Comparison of ENCODE assay signal across 35 cellular contexts in genomic region chr9:17535176-17535575, GRCh38. TPM values are rescaled to one million over a fixed set of nuclear protein-coding genes. Genes with fewer than 3 reads are reported as not detected.
"Had no signal": no experiment of that assay in that cellular context is flagged by ENCODE, and none has a peak within 500 bp of the region (broad histone marks: within the 10 kb centered on the region; RNA-seq: fewer than 3 reads in every experiment).

No MANE protein-coding gene starts in this region.

- H3K9me3 ChIP-seq: adrenal gland, ascending aorta, body of pancreas had no signal

- H3K4me1 ChIP-seq: adrenal gland, ascending aorta, body of pancreas, breast epithelium had no signal

- DNase-seq: activated effector memory CD4-positive, alpha-beta T cell treated with anti-CD3 and anti-CD28 coated beads, Interleukin-2, amount 50 U/mL, for 16 hours; activated effector memory CD4-positive, alpha-beta T cell treated with Interleukin-2 at 50 U/mL for 16 hours; activated gamma-delta T cell; activated gamma-delta T cell treated with Interleukin-2 at 50 U/mL for 16 hours; activated naive CD4-positive, alpha-beta T cell; activated naive CD4-positive, alpha-beta T cell treated with anti-CD3 and anti-CD28 coated beads for 36 hours; activated naive CD4-positive, alpha-beta T cell treated with anti-CD3 and anti-CD28 coated beads, Interleukin-2, amount 10 ng/mL, durations not matched to agents 7 days and 5 days; activated naive CD4-positive, alpha-beta T cell treated with anti-CD3 and anti-CD28 coated beads, Interleukin-2, amount 50 U/mL, for 16 hours; activated naive CD4-positive, alpha-beta T cell treated with Interleukin-2 at 50 U/mL for 16 hours; activated naive CD8-positive, alpha-beta T cell treated with anti-CD3 and anti-CD28 coated beads for 36 hours; activated naive CD8-positive, alpha-beta T cell treated with anti-CD3 and anti-CD28 coated beads, Interleukin-2, amount 10 ng/mL, durations not matched to agents 7 days and 5 days; activated naive CD8-positive, alpha-beta T cell treated with anti-CD3 and anti-CD28 coated beads, Interleukin-2, amount 50 U/mL, for 24 hours; activated T-cell treated with anti-CD3 and anti-CD28 coated beads for 4 hours; activated T-cell treated with anti-CD3 and anti-CD28 coated beads, Interleukin-2, amount 50 U/mL, for 1 hour; activated T-cell treated with anti-CD3 and anti-CD28 coated beads, Interleukin-2, amount 50 U/mL, for 24 hours; activated T-cell treated with anti-CD3 and anti-CD28 coated beads, Interleukin-2, amount 50 U/mL, for 4 hours; activated T-cell treated with anti-CD3 and anti-CD28 coated beads, Interleukin-2, amount 50 U/mL, for 48 hours; activated T-cell treated with anti-CD3 and anti-CD28 coated beads, Interleukin-2, amount 50 U/mL, for 72 hours; adrenal gland; amniotic stem cell; amygdala; anterior cingulate cortex; aorta; body of pancreas; brain microvascular endothelial cell; central memory CD4-positive, alpha-beta T cell; cerebellar nuclear complex had no signal

- H3K27ac ChIP-seq: adrenal gland, ascending aorta, body of pancreas, brain microvascular endothelial cell, breast epithelium, cardiac muscle cell had no signal

- ATAC-seq: activated naive CD4-positive, alpha-beta T cell treated with anti-CD3 and anti-CD28 coated beads, Interleukin-2, amount 50 U/mL, for 72 hours; activated naive CD8-positive, alpha-beta T cell treated with anti-CD3 and anti-CD28 coated beads, Interleukin-2, amount 50 U/mL, for 24 hours; activated T-cell treated with anti-CD3 and anti-CD28 coated beads, Interleukin-2, amount 50 U/mL, for 4 hours; activated T-cell treated with anti-CD3 and anti-CD28 coated beads, Interleukin-2, amount 50 U/mL, for 72 hours; activated T-helper 17 cell treated with anti-CD3 and anti-CD28 coated beads, Interleukin-2, amount 50 U/mL, for 72 hours; body of pancreas had no signal

- H3K27me3 ChIP-seq: adrenal gland, ascending aorta, body of pancreas, brain microvascular endothelial cell, breast epithelium, cardiac muscle cell had no signal

- H3K4me3 ChIP-seq: adrenal gland, ascending aorta, body of pancreas, breast epithelium, cardiac muscle cell had no signal

- H3K36me3 ChIP-seq: adrenal gland, ascending aorta, brain microvascular endothelial cell, breast epithelium, cardiac muscle cell had no signal

RNA-seq across cellular contexts. Expression of gene SH3GL2, which starts 43.7 kb away (rescaled TPM):
- total RNA-seq: activated naive CD4-positive, alpha-beta T cell treated with anti-CD3 and anti-CD28 coated beads for 36 hours; activated naive CD4-positive, alpha-beta T cell treated with anti-CD3 and anti-CD28 coated beads, Interleukin-2, amount 50 U/mL, for 72 hours; activated naive CD8-positive, alpha-beta T cell treated with anti-CD3 and anti-CD28 coated beads for 36 hours; activated naive CD8-positive, alpha-beta T cell treated with anti-CD3 and anti-CD28 coated beads, Interleukin-2, amount 10 ng/mL, durations not matched to agents 7 days and 5 days; activated T-cell treated with anti-CD3 and anti-CD28 coated beads, Interleukin-2, amount 50 U/mL, for 4 hours; activated T-cell treated with anti-CD3 and anti-CD28 coated beads, Interleukin-2, amount 50 U/mL, for 72 hours; activated T-helper 1 cell treated with anti-CD3 and anti-CD28 coated beads, Interleukin-12 subunit alpha, Interleukin-12 subunit beta, Interleukin-2, Interleukin-4 antibody, amounts not matched to agents 30 ng/mL and 10 ng/mL and 1 ng/mL, durations not matched to agents 14 hours and 24 hours and 36 hours; activated T-helper 17 cell treated with anti-CD3 and anti-CD28 coated beads, Interleukin-2, amount 50 U/mL, for 72 hours; activated T-helper 2 cell treated with anti-CD3 and anti-CD28 coated beads, Interferon-gamma antibody, Interleukin-2, Interleukin-4, amounts not matched to agents 10 μg/mL and 5 μg/mL and 100 μg/mL, durations not matched to agents 14 hours and 24 hours and 36 hours; aorta; ascending aorta; bronchial epithelial cell had no signal
- polyA plus RNA-seq: cardiac muscle cell had no signal
